25 cellular contexts compared by ENCODE assay signal in genomic region chr12:94781835-94782234, GRCh38.
DNase-seq lines count a peak whose midpoint lies in the region; ATAC-seq, FAIRE-seq and TF ChIP-seq lines count a peak whose summit lies in the region.
"Had no signal": no experiment of that assay in that cellular context is flagged by ENCODE, and none has a peak within 500 bp of the region (broad histone marks: within the 10 kb centered on the region; RNA-seq: fewer than 3 reads in every experiment).

No MANE protein-coding gene starts in this region.

- H3K9me1 ChIP-seq in IMR-90 (ENCODE audit: insufficient read depth, low read length) (no peaks in the 10 kb centered on the region), K562 (ENCODE audit: control insufficient read depth, insufficient read depth, low read length) (no peaks in the 10 kb centered on the region)

- no peak overlapping the region for H2BK15ac ChIP-seq in IMR-90 (ENCODE audit: low read depth, low read length)

- POLR2A ChIA-PET in HepG2 (lab: Yijun Ruan, JAX), result no interaction called here
- POLR2A ChIA-PET in IMR-90 (lab: Charles Lee; ENCODE audit: unreplicated experiment), result no interaction called here
- POLR2A ChIA-PET in K562 (lab: Yijun Ruan, JAX), result no interaction called here

- H2AFZ ChIP-seq in HepG2 (ENCODE audit: low read length) (no peak overlapping the region), IMR-90 (replicated peaks; ENCODE audit: low read length, poor library complexity) (no peak overlapping the region), K562 (ENCODE audit: low read depth, low read length) (no peak overlapping the region)

- no peak overlapping the region for H4K91ac ChIP-seq in IMR-90 (ENCODE audit: insufficient read depth, low read depth, low read length)

- dilution Hi-C loops in IMR-90 (cut with HindIII; ENCODE audit: low sequenced_read_pairs, unreplicated experiment), result no loop called here

- CTCF ChIA-PET in HepG2 (lab: Yijun Ruan, JAX; ENCODE audit: low intra/inter-chr PET ratio, low total read pairs), result no interaction called here
- CTCF ChIA-PET in IMR-90 (lab: Yijun Ruan, JAX), result interaction anchor here (1.0 kb wide), 2 partner anchors 9 to 648 kb away, joined by 3 read pairs; no protein-coding TSS in a partner anchor
- CTCF ChIA-PET in K562 (lab: Yijun Ruan, JAX; ENCODE audit: low intra/inter-chr PET ratio), result no interaction called here

- DNase-seq in HepG2 (ENCODE audit: low spot score), result no peak
- DNase-seq in right lobe of liver, result no peak
- DNase-seq in GM12892 (ENCODE audit: insufficient read length), result no peak
- no peak for DNase-seq in IMR-90
- DNase-seq in K562 (ENCODE audit: extremely low read depth in 1 of 4, low spot score in 3 of 4), result no peak
- DNase-seq in activated naive CD4-positive, alpha-beta T cell treated with anti-CD3 and anti-CD28 coated beads, Interleukin-2, amount 50 U/mL, for 16 hours, result no peak
- DNase-seq in epidermal melanocyte (ENCODE audit: insufficient read length, low spot score), result no peak
- DNase-seq: ACHN; BE2C; C1 segment of cervical spinal cord; CD4-positive, alpha-beta memory T cell; CD4-positive, CD25-positive, alpha-beta regulatory T cell; CD8-positive, alpha-beta memory T cell; COR-L47; DMS 273 treated with DMSO at 0.1 percent for 48 hours; DMS153; DMS53; DMS79; DND-41; EL; GDM1 had no signal

- H2AK5ac ChIP-seq in IMR-90 (ENCODE audit: low read depth, low read length), result no peak overlapping the region

- H3K14ac ChIP-seq in IMR-90 (replicated peaks; ENCODE audit: low read depth, low read length), result no peak overlapping the region

- H3K4me3 ChIP-seq in HepG2 (replicated peaks in 1 of 3; ENCODE audit: insufficient read depth in 1 of 3, low read depth in 2 of 3, low read length in 3 of 3) (no peak overlapping the region), right lobe of liver (no peak overlapping the region), IMR-90 (ENCODE audit: insufficient read depth, low read depth, low read length) (no peak overlapping the region), K562 (no peak overlapping the region)
- H3K4me3 ChIP-seq: BLaER1 had no signal

- in situ Hi-C loops in HepG2 (cut with HindIII; ENCODE audit: extremely low pct_ligation_motif_present, low pct_unique_long_range_greater_than_20kb) (no loop called here), IMR-90 (cut with MboI; ENCODE audit: low sequenced_read_pairs) (no loop called here), K562 (cut with MboI) (no loop called here)

- H2BK120ac ChIP-seq in IMR-90 (ENCODE audit: low read depth, low read length), result no peak overlapping the region

- H3K4me1 ChIP-seq in HepG2 (ENCODE audit: insufficient read depth, low read length) (no peaks in the 10 kb centered on the region), right lobe of liver (peaks cover 0 to 5% (median 0%) of the 10 kb centered on the region in 4 donors), IMR-90 (ENCODE audit: control insufficient read depth, insufficient read depth, low read length) (no peaks in the 10 kb centered on the region; the same call in 1 of the 2 replicates), K562 (replicated peaks in 1 of 2; ENCODE audit: control insufficient read depth in 2 of 2, insufficient read depth in 2 of 2, low read length in 2 of 2) (no peaks in the 10 kb centered on the region)
- H3K4me1 ChIP-seq: BE2C had no signal

- FAIRE-seq in HepG2 (lab: Jason Lieb, UNC) (no peak), GM12892 (lab: Jason Lieb, UNC) (peak; percentile 44), K562 (lab: Jason Lieb, UNC) (no peak)
- FAIRE-seq: GM18507 had no signal

- no peak overlapping the region for H2BK5ac ChIP-seq in IMR-90 (ENCODE audit: low read depth, low read length, poor library complexity, severe bottlenecking)

- H3K27me3 ChIP-seq in HepG2 (ENCODE audit: control insufficient read depth in 1 of 2, insufficient read depth in 2 of 2, low read length in 2 of 2) (0 out of 5 replicates have a peak, but pooled peaks cover 0 to 4% of the 10 kb centered on the region in 2 experiments), right lobe of liver (no peaks in the 10 kb centered on the region), IMR-90 (ENCODE audit: control insufficient read depth, insufficient read depth, low read length) (peaks cover 8% of the 10 kb centered on the region), K562 (ENCODE audit: control insufficient read depth in 2 of 2, insufficient read depth in 2 of 2, low read length in 2 of 2) (peaks cover 0 to 4% of the 10 kb centered on the region in 2 experiments; a peak in 2 of 5 replicates)
- H3K27me3 ChIP-seq: BE2C, BLaER1 had no signal

- H3K79me1 ChIP-seq in IMR-90 (ENCODE audit: low read depth in 1 of 2, low read length in 2 of 2), result no peaks in the 10 kb centered on the region

- H4K8ac ChIP-seq in IMR-90 (ENCODE audit: low read depth in 2 of 2, low read length in 2 of 2), result no peak overlapping the region

- no peak overlapping the region for H3K56ac ChIP-seq in IMR-90 (ENCODE audit: extremely low read depth, insufficient read depth, low read length)

- intact Hi-C loops in HepG2 (cut with micrococcal nuclease; ENCODE audit: unreplicated experiment) (no loop called here), right lobe of liver (cut with DNase I) (no loop called here), IMR-90 (cut with micrococcal nuclease) (no loop called here), K562 (cut with micrococcal nuclease) (no loop called here)

- H3K9me3 ChIP-seq in HepG2 (ENCODE audit: low read length) (no peaks in the 10 kb centered on the region), right lobe of liver (no peaks in the 10 kb centered on the region), IMR-90 (ENCODE audit: control insufficient read depth, insufficient read depth, low read length) (no peaks in the 10 kb centered on the region), K562 (replicated peaks; ENCODE audit: control insufficient read depth, insufficient read depth, low read depth, low read length) (no peaks in the 10 kb centered on the region)
- H3K9me3 ChIP-seq: BE2C had no signal

- no peak overlapping the region for H4K5ac ChIP-seq in IMR-90 (ENCODE audit: low read depth, low read length)

- no peak overlapping the region for H2BK20ac ChIP-seq in IMR-90 (ENCODE audit: low read depth, low read length)

- no peak overlapping the region for H3K18ac ChIP-seq in IMR-90 (ENCODE audit: low read depth, low read length)

- no peaks in the 10 kb centered on the region for H3K79me2 ChIP-seq in HepG2 (ENCODE audit: insufficient read depth, low read length)
- H3K79me2 ChIP-seq in K562 (ENCODE audit: control insufficient read depth, insufficient read depth, low read length), result no peaks in the 10 kb centered on the region

- 3% methylated on average over 2 of the region's 2 CpGs for WGBS in HepG2 (ENCODE audit: low lambda C conversion rate)
- WGBS in right lobe of liver (ENCODE audit: insufficient coverage, low coverage, low lambda C conversion rate, missing lambda C conversion rate), result 80% methylated on average over 2 of the region's 2 CpGs
- 71% methylated on average over 1 of the region's 2 CpGs; no CpG with 5 or more reads in 1 of the 2 experiments for WGBS in IMR-90 (ENCODE audit: extremely low coverage in 2 of 2, insufficient read length in 1 of 2), 2 experiments
- 0% methylated on average over 2 of the region's 2 CpGs for WGBS in K562 (ENCODE audit: insufficient coverage, low coverage, missing lambda C conversion rate)

- no peaks in the 10 kb centered on the region for H3K36me3 ChIP-seq in HepG2 (replicated peaks in 1 of 2; ENCODE audit: control insufficient read depth in 1 of 2, insufficient read depth in 2 of 2, low read length in 2 of 2)
- no peaks in the 10 kb centered on the region for H3K36me3 ChIP-seq in right lobe of liver
- no peaks in the 10 kb centered on the region for H3K36me3 ChIP-seq in IMR-90 (ENCODE audit: control insufficient read depth, insufficient read depth, low read length)
- no peaks in the 10 kb centered on the region for H3K36me3 ChIP-seq in K562 (ENCODE audit: control insufficient read depth, insufficient read depth, low read length)
- H3K36me3 ChIP-seq: BE2C, BLaER1 had no signal

- TF ChIP-seq CTCF in HepG2 (CRISPR knock-in tag; IDR thresholded peaks at IDR 0.05) (no peak), right lobe of liver (IDR thresholded peaks at IDR 0.05) (no peak), IMR-90 (conservative IDR thresholded peaks at IDR 0.05; ENCODE audit: low read depth, low read length) (no peak), K562 (IDR thresholded peaks at IDR 0.05 in 2 of 3, conservative IDR thresholded peaks at IDR 0.05 in 1 of 3; ENCODE audit: insufficient read depth in 2 of 3, low read depth in 1 of 3, low read length in 3 of 3) (no peak)

- no peak overlapping the region for H2AK9ac ChIP-seq in IMR-90 (replicated peaks; ENCODE audit: low read depth, low read length, poor library complexity)

- no peak for TF ChIP-seq RAD21 in HepG2 (CRISPR knock-in tag; IDR thresholded peaks at IDR 0.05)
- TF ChIP-seq RAD21 in IMR-90 (IDR thresholded peaks at IDR 0.05; ENCODE audit: low read length), result no peak
- no peak for TF ChIP-seq RAD21 in K562 (CRISPR knock-in tag; conservative IDR thresholded peaks at IDR 0.05 in 1 of 2, IDR thresholded peaks at IDR 0.05 in 1 of 2)

- TF ChIP-seq POLR2A in HepG2 (IDR thresholded peaks at IDR 0.05; ENCODE audit: insufficient read depth in 1 of 2, low read depth in 2 of 2, low read length in 2 of 2) (no peak), right lobe of liver (IDR thresholded peaks at IDR 0.05) (no peak), GM12892 (IDR thresholded peaks at IDR 0.05; ENCODE audit: low read depth, low read length) (no peak), IMR-90 (IDR thresholded peaks at IDR 0.05; ENCODE audit: low read depth, low read length) (no peak), K562 (conservative IDR thresholded peaks at IDR 0.05) (no peak)

- BruUV-seq in HepG2 (replicated peaks; lab: Mats Ljungman, UMichigan) (no TSS peak), IMR-90 (replicated peaks; lab: Mats Ljungman, UMichigan) (no TSS peak), K562 (replicated peaks; lab: Mats Ljungman, UMichigan) (no TSS peak)

- no peak overlapping the region for H3K4ac ChIP-seq in IMR-90 (ENCODE audit: low read depth, low read length)

- H3K9ac ChIP-seq in HepG2 (ENCODE audit: insufficient read depth, low read depth, low read length), result no peak overlapping the region
- no peak overlapping the region for H3K9ac ChIP-seq in IMR-90 (ENCODE audit: low read depth, low read length)
- H3K9ac ChIP-seq in K562 (ENCODE audit: insufficient read depth in 1 of 2, low read depth in 2 of 2, low read length in 2 of 2), result no peak overlapping the region
- H3K9ac ChIP-seq: BLaER1 had no signal

- H3K27ac ChIP-seq in HepG2 (ENCODE audit: extremely low read length, insufficient read depth, low read length), result no peak overlapping the region
- no peak overlapping the region for H3K27ac ChIP-seq in right lobe of liver
- no peak overlapping the region for H3K27ac ChIP-seq in IMR-90 (ENCODE audit: insufficient read depth, low read length)
- no peak overlapping the region for H3K27ac ChIP-seq in K562 (ENCODE audit: extremely low read depth, low read depth, low read length)
- H3K27ac ChIP-seq: 22Rv1, BLaER1 had no signal

- H3K4me2 ChIP-seq in HepG2 (ENCODE audit: low read depth, low read length) (no peak overlapping the region), IMR-90 (ENCODE audit: low read depth, low read length) (no peak overlapping the region), K562 (ENCODE audit: insufficient read depth, low read length) (no peak overlapping the region)
- H3K4me2 ChIP-seq: BLaER1 had no signal

- no peak for TF ChIP-seq EP300 in HepG2 (IDR thresholded peaks at IDR 0.05; ENCODE audit: low read depth in 2 of 2, low read length in 2 of 2)
- TF ChIP-seq EP300 in HepG2 (CRISPR knock-in tag; IDR thresholded peaks at IDR 0.05; ENCODE audit: borderline replicate concordance), result no peak
- no peak for TF ChIP-seq EP300 in K562 (IDR thresholded peaks at IDR 0.05; ENCODE audit: low read length)

- H4K20me1 ChIP-seq in HepG2 (ENCODE audit: insufficient read depth, low read length), result no peaks in the 10 kb centered on the region
- no peaks in the 10 kb centered on the region for H4K20me1 ChIP-seq in IMR-90 (ENCODE audit: insufficient read depth, low read length)
- peaks cover 3% of the 10 kb centered on the region; the same call in 1 of the 2 replicates for H4K20me1 ChIP-seq in K562 (replicated peaks; ENCODE audit: control insufficient read depth, insufficient read depth, low read length)
- H4K20me1 ChIP-seq: BLaER1 had no signal

- no peak overlapping the region for H3K23ac ChIP-seq in IMR-90 (ENCODE audit: low read depth, low read length)

- no peak for ATAC-seq in HepG2
- ATAC-seq in right lobe of liver, result no peak
- no peak for ATAC-seq in IMR-90 (ENCODE audit: low read depth)
- ATAC-seq in K562, result no peak
- no peak for ATAC-seq in GM21737 (IDR thresholded peaks at IDR 0.05; ENCODE audit: unreplicated experiment)

Comparison
In these comparisons a context has a peak if more than half of its experiments do, and no peak if none do; other contexts are left out.
1. Of the 241 proteins assayed by ChIP-seq in both HepG2 and K562: peak only in HepG2: none; only in K562: MAFG and NFE2L1; in both: none; in neither: 238; mixed calls (peak in some experiments, not most) for 1.